ENCODE assay signal across 23 cellular contexts in genomic region chr12:93922583-93923006, GRCh38.
A peak's percentile ranks its signal among the peaks of the same experiment; 100 is the strongest.
DNase-seq lines count a peak whose midpoint lies in the region; ATAC-seq and TF ChIP-seq lines count a peak whose summit lies in the region.
"Had no signal": no experiment of that assay in that cellular context is flagged by ENCODE, and none has a peak within 500 bp of the region (broad histone marks: within the 10 kb centered on the region; RNA-seq: fewer than 3 reads in every experiment).

No MANE protein-coding gene starts in this region.

- peaks cover 17% of the 10 kb centered on the region for H3K9me3 Mint-ChIP-seq in activated naive CD4-positive, alpha-beta T cell treated with anti-CD3 and anti-CD28 coated beads, Interleukin-2, amount 10 ng/mL, durations not matched to agents 7 days and 5 days

- H3K4me1 ChIP-seq in adrenal gland (replicated peaks in 1 of 2) = peaks cover 21 to 33% of the 10 kb centered on the region in 2 donors
- H3K4me1 ChIP-seq: Peyer's patch had no signal

- peaks cover 13% of the 10 kb centered on the region for H3K36me3 Mint-ChIP-seq in activated naive CD4-positive, alpha-beta T cell treated with anti-CD3 and anti-CD28 coated beads, Interleukin-2, amount 10 ng/mL, durations not matched to agents 7 days and 5 days

- WGBS in adrenal gland, 4 donors = 31 to 55% (median 38%) methylated on average over 5 of the region's 5 CpGs
- WGBS in lower leg skin, 2 donors = 32 to 36% methylated on average over 5 of the region's 5 CpGs

- peaks cover 8% of the 10 kb centered on the region for H3K27me3 Mint-ChIP-seq in activated naive CD4-positive, alpha-beta T cell treated with anti-CD3 and anti-CD28 coated beads, Interleukin-2, amount 10 ng/mL, durations not matched to agents 7 days and 5 days

- H3K27ac ChIP-seq in adrenal gland = peak overlapping the region in 4 of 5 donors; percentile 38 to 80 (median 78)
- H3K27ac ChIP-seq: Peyer's patch had no signal

- DNase-seq in CMK (ENCODE audit: low read depth) (peak; percentile 38), LoVo (ENCODE audit: low spot score) (peak; percentile 53), adrenal gland (peak; percentile 67 to 95 (median 89)), omental fat pad (ENCODE audit: low spot score) (no peak), CD1c-positive myeloid dendritic cell (ENCODE audit: extremely low spot score) (no peak), lower leg skin (ENCODE audit: low spot score in 2 of 2) (no peak)
- DNase-seq in activated naive CD4-positive, alpha-beta T cell treated with anti-CD3 and anti-CD28 coated beads, Interleukin-2, amount 10 ng/mL, durations not matched to agents 7 days and 5 days = no peak
- DNase-seq: C1 segment of cervical spinal cord, COR-L47, DMS 273 treated with DMSO at 0.1 percent for 48 hours, GF-D8, GOT3, Karpas-422, NCI-H1092 treated with DMSO at 0.1 percent for 48 hours, NCI-H146, NCI-H2029 treated with DMSO at 0.1 percent for 48 hours, NCI-H2171, NCI-H446 treated with DMSO at 0.1 percent for 48 hours, NCI-H69, Peyer's patch, SW 1271 had no signal

- no peak overlapping the region for H3K4me3 ChIP-seq in adrenal gland
- H3K4me3 ChIP-seq in lower leg skin (ENCODE audit: low read depth, poor library complexity, severe bottlenecking) = no peak overlapping the region
- H3K4me3 ChIP-seq: GM12878, Peyer's patch had no signal

- ATAC-seq in omental fat pad (ENCODE audit: low FRiP score) (peak; percentile 21), GM18502 (IDR thresholded peaks at IDR 0.05; ENCODE audit: poor library complexity, unreplicated experiment) (no peak)
- ATAC-seq: GM12878 had no signal

- H3K4me3 Mint-ChIP-seq in activated naive CD4-positive, alpha-beta T cell treated with anti-CD3 and anti-CD28 coated beads, Interleukin-2, amount 10 ng/mL, durations not matched to agents 7 days and 5 days = no peak overlapping the region

- TF ChIP-seq CTCF in adrenal gland (IDR thresholded peaks at IDR 0.05) = no peak
- no peak for TF ChIP-seq CTCF in omental fat pad (IDR thresholded peaks at IDR 0.05)
- TF ChIP-seq CTCF in lower leg skin (IDR thresholded peaks at IDR 0.05) = no peak

- H3K27me3 ChIP-seq in adrenal gland = no peaks in the 10 kb centered on the region
- H3K27me3 ChIP-seq: Peyer's patch had no signal

- H3K36me3 ChIP-seq in adrenal gland (replicated peaks in 1 of 2) = no peaks in the 10 kb centered on the region
- H3K36me3 ChIP-seq: Peyer's patch had no signal

- no peaks in the 10 kb centered on the region for H3K9me3 ChIP-seq in adrenal gland (replicated peaks in 1 of 3)
- H3K9me3 ChIP-seq: Peyer's patch had no signal

- TF ChIP-seq POLR2A in adrenal gland (IDR thresholded peaks at IDR 0.05) = no peak
- TF ChIP-seq POLR2A in lower leg skin (IDR thresholded peaks at IDR 0.05) = no peak

- H3K4me1 Mint-ChIP-seq in activated naive CD4-positive, alpha-beta T cell treated with anti-CD3 and anti-CD28 coated beads, Interleukin-2, amount 10 ng/mL, durations not matched to agents 7 days and 5 days = peaks cover 26% of the 10 kb centered on the region

- CTCF ChIA-PET in activated naive CD4-positive, alpha-beta T cell treated with anti-CD3 and anti-CD28 coated beads, Interleukin-2, amount 10 ng/mL, durations not matched to agents 7 days and 5 days (lab: Charles Lee) = interaction anchor here (0.6 kb wide), 1 partner anchor 1135 kb away, joined by 3 read pairs; no protein-coding TSS in a partner anchor

- H3K27ac Mint-ChIP-seq in activated naive CD4-positive, alpha-beta T cell treated with anti-CD3 and anti-CD28 coated beads, Interleukin-2, amount 10 ng/mL, durations not matched to agents 7 days and 5 days = no peak overlapping the region

- intact Hi-C loops in adrenal gland (cut with DNase I) = no loop called here
- intact Hi-C loops in lower leg skin (cut with DNase I; ENCODE audit: low total_unique reads) = no loop called here

Comparison
In these comparisons a context has a peak if more than half of its experiments do, and no peak if none do; other contexts are left out.
1. DNase-seq: peak in CMK (single experiment), LoVo (single experiment) and adrenal gland (7 of 7); none in omental fat pad (single experiment), CD1c-positive myeloid dendritic cell (single experiment), activated naive CD4-positive, alpha-beta T cell treated with anti-CD3 and anti-CD28 coated beads, Interleukin-2, amount 10 ng/mL, durations not matched to agents 7 days and 5 days (single experiment) and lower leg skin (0 of 2).